8 cellular contexts compared by ENCODE assay signal in the genomic region with DNA sequence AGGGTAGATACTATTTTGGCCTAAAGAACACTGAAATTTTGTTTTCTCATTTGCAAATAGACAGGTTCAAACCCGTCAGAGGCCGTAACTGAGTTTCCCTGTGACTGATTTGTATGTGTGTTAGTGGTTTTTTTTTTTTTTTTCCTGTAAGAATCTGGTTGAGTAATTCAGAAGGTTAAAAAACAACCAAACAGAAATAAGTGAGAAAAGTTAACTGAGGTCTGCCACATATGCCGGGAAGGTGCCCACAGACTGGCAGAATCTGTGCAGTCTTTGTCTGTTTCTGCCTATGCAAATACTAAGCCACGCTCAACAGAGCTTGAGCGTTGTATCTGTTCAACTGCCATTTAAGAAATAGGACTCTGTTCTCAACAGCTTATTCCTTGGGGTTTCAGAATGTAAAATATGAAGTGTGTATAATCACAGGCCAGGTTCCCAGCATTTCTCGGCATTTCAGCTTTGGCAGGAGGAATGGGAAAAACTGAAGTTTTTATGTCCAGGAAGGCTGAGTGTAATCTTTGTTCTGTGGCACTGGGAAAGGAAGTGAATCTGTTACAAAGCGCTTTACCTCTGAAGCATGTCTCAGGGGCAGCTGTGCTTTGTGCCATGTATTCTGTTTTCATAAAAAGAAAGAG.
DNase-seq lines count a peak whose midpoint lies in the region; ATAC-seq and TF ChIP-seq lines count a peak whose summit lies in the region.

No MANE protein-coding gene starts in this region.

- in situ Hi-C loops in mammary epithelial cell (cut with MboI; ENCODE audit: low sequenced_read_pairs in 2 of 2) = no loop called here

- H3K9ac ChIP-seq in SU-DHL-6 (ENCODE audit: low read length) (peak overlapping the region; percentile 66), mammary epithelial cell (ENCODE audit: insufficient read depth, low read length) (peak overlapping the region; percentile 45)

- H3K27ac ChIP-seq in SU-DHL-6 (ENCODE audit: low read depth, low read length) = peak overlapping the region; percentile 99
- peak overlapping the region; percentile 71 for H3K27ac ChIP-seq in mammary epithelial cell (ENCODE audit: insufficient read depth, low read depth, low read length)
- peak overlapping the region; percentile 12 for H3K27ac ChIP-seq in psoas muscle

- peak overlapping the region; percentile 22 for H2AFZ ChIP-seq in SU-DHL-6 (ENCODE audit: low read depth, low read length, severe bottlenecking)
- peak overlapping the region; percentile 72 for H2AFZ ChIP-seq in mammary epithelial cell (ENCODE audit: low read depth, low read length)

- H3K4me2 ChIP-seq in SU-DHL-6 (ENCODE audit: low read depth, low read length, poor library complexity, severe bottlenecking) = peak overlapping the region; percentile 73
- H3K4me2 ChIP-seq in mammary epithelial cell (ENCODE audit: insufficient read depth, low read depth, low read length) = peak overlapping the region; percentile 67

- intact Hi-C loops in mammary epithelial cell (cut with micrococcal nuclease) = no loop called here
- intact Hi-C loops in psoas muscle (cut with DNase I) = no loop called here

- no peaks in the 10 kb centered on the region for H4K20me1 ChIP-seq in SU-DHL-6 (ENCODE audit: low read depth, low read length)
- H4K20me1 ChIP-seq in mammary epithelial cell (ENCODE audit: insufficient read depth, low read length) = no peaks in the 10 kb centered on the region

- 14% methylated on average over 7 of the region's 7 CpGs for WGBS in mammary epithelial cell (ENCODE audit: low coverage, missing lambda C conversion rate)
- 62 to 70% (median 69%) methylated on average over 7 of the region's 7 CpGs for WGBS in psoas muscle, 3 donors

- peaks cover 42% of the 10 kb centered on the region for H3F3A ChIP-seq in SU-DHL-6 (ENCODE audit: insufficient read depth)

- CTCF ChIA-PET in mammary epithelial cell (lab: Charles Lee; ENCODE audit: low non-redundant PET) = no interaction called here

- ATAC-seq in GM18517 (IDR thresholded peaks at IDR 0.05; ENCODE audit: unreplicated experiment) (peak; percentile 88), HG02678 (IDR thresholded peaks at IDR 0.05; ENCODE audit: unreplicated experiment) (peak; percentile 89), psoas muscle (no peak)

- no peaks in the 10 kb centered on the region for H3K9me2 ChIP-seq in SU-DHL-6 (replicated peaks; ENCODE audit: insufficient read depth, low read length)

- TF ChIP-seq CTCF in SU-DHL-6 (IDR thresholded peaks at IDR 0.05; ENCODE audit: insufficient read depth, low read length, poor library complexity, severe bottlenecking) (no peak), mammary epithelial cell (conservative IDR thresholded peaks at IDR 0.05 in 1 of 2, IDR thresholded peaks at IDR 0.05 in 1 of 2; ENCODE audit: extremely low read depth in 1 of 2, insufficient read depth in 1 of 2, low read depth in 1 of 2, low read length in 2 of 2) (no peak), psoas muscle (IDR thresholded peaks at IDR 0.05) (no peak)

- H3K36me3 ChIP-seq in SU-DHL-6 (ENCODE audit: low read length) (no peaks in the 10 kb centered on the region), mammary epithelial cell (ENCODE audit: insufficient read depth, low read length) (no peaks in the 10 kb centered on the region), psoas muscle (ENCODE audit: insufficient read depth in 1 of 2, low read depth in 1 of 2) (no peaks in the 10 kb centered on the region)

- H3K79me2 ChIP-seq in SU-DHL-6 (ENCODE audit: insufficient read depth, low read length) = no peaks in the 10 kb centered on the region
- H3K79me2 ChIP-seq in mammary epithelial cell (ENCODE audit: insufficient read depth, low read length) = no peaks in the 10 kb centered on the region

- peak overlapping the region; percentile 10 for H3K4me3 ChIP-seq in SU-DHL-6 (ENCODE audit: insufficient read depth, low read length, poor library complexity, severe bottlenecking)
- no peak overlapping the region for H3K4me3 ChIP-seq in mammary epithelial cell (replicated peaks in 1 of 3; ENCODE audit: insufficient read depth in 1 of 3, low read depth in 2 of 3, low read length in 3 of 3)
- no peak overlapping the region for H3K4me3 ChIP-seq in psoas muscle

- no TSS peak for BruUV-seq in mammary epithelial cell (replicated peaks; lab: Mats Ljungman, UMichigan)

- H3K4me1 ChIP-seq in mammary epithelial cell (ENCODE audit: insufficient read depth, low read length) (peaks cover 20% of the 10 kb centered on the region), psoas muscle (peaks cover 9% of the 10 kb centered on the region)

- DNase-seq in mammary epithelial cell (peak; percentile 87), psoas muscle (no peak), DMS 273 (lab: John Stamatoyannopoulos, UW; ENCODE audit: unreplicated experiment) (no peak), DMS79 treated with DMSO at 0.1 percent for 48 hours (lab: John Stamatoyannopoulos, UW) (no peak), NCI-H1105 (lab: John Stamatoyannopoulos, UW) (no peak)

- dilution Hi-C loops in mammary epithelial cell (cut with HindIII; ENCODE audit: low sequenced_read_pairs) = no loop called here

- H3K9me3 ChIP-seq in SU-DHL-6 (ENCODE audit: insufficient read depth, low read length) (no peaks in the 10 kb centered on the region), mammary epithelial cell (replicated peaks; ENCODE audit: insufficient read depth, low read length) (no peaks in the 10 kb centered on the region), psoas muscle (no peaks in the 10 kb centered on the region)

- no peaks in the 10 kb centered on the region for H3K27me3 ChIP-seq in SU-DHL-6 (ENCODE audit: low read length)
- H3K27me3 ChIP-seq in mammary epithelial cell (ENCODE audit: insufficient read depth, low read length) = no peaks in the 10 kb centered on the region
- no peaks in the 10 kb centered on the region for H3K27me3 ChIP-seq in psoas muscle (ENCODE audit: insufficient read depth in 3 of 3, low read length in 2 of 3)

Comparison
In these comparisons a context has a peak if more than half of its experiments do, and no peak if none do; other contexts are left out.
1. ATAC-seq: peak in GM18517 (single experiment) and HG02678 (single experiment); none in psoas muscle (0 of 4).
2. H3K27ac ChIP-seq: peak in every context shown above with its lines; median percentile 99 in SU-DHL-6; 71 in mammary epithelial cell; 12 in psoas muscle.